Comparison of ENCODE assay signal across 15 cellular contexts in the genomic region with DNA sequence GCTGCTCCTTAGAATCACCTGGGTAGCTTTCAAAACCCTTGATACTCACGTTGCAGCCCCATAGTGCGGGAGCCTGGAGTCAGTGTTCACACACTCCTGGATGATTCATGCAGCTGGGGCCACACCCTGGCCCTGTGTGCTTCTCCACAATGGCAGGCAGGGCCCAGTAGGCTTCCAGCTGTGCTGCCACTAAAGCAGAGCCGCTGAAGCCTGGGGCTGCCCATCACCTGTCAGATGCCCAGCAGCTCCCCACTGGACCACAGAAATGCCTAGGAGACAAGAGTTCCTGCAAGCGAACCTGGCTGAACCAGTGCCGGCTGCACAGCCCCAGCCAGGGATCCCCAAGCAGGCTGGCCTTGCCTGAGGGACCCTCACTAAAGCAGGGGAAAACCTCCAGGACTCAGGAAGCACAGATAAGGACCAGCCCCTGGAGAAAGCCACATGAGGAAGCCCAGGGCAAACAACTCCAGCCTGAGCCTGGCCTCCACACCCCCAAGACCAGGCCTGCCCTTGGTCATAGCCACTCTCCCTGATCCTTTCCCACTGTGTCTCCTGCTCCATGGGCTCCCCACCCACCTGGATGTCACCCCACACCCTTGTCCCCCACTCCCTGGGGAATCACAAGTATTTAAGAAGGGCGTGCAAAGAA.
DNase-seq lines count a peak whose midpoint lies in the region; ATAC-seq and TF ChIP-seq lines count a peak whose summit lies in the region.
"Had no signal": no experiment of that assay in that cellular context is flagged by ENCODE, and none has a peak within 500 bp of the region (broad histone marks: within the 10 kb centered on the region; RNA-seq: fewer than 3 reads in every experiment).

No MANE protein-coding gene starts in this region.

- no peak for ATAC-seq in psoas muscle
- ATAC-seq: activated naive CD4-positive, alpha-beta T cell treated with anti-CD3 and anti-CD28 coated beads, Interleukin-2, amount 50 U/mL, for 72 hours had no signal

- H3K36me3 ChIP-seq in psoas muscle (ENCODE audit: insufficient read depth in 1 of 2, low read depth in 1 of 2), result no peaks in the 10 kb centered on the region
- H3K36me3 ChIP-seq: cardiac muscle cell had no signal

- H3K4me1 ChIP-seq in psoas muscle, result no peaks in the 10 kb centered on the region
- H3K4me1 ChIP-seq: testis had no signal

- no peaks in the 10 kb centered on the region for H3K4me1 Mint-ChIP-seq in osteocyte (ENCODE audit: unreplicated experiment)
- H3K4me1 Mint-ChIP-seq: memory B cell had no signal

- no peak overlapping the region for H3K27ac ChIP-seq in psoas muscle
- H3K27ac ChIP-seq: cardiac muscle cell, testis had no signal

- intact Hi-C loops in psoas muscle (cut with DNase I), result no loop called here

- H3K27me3 ChIP-seq in psoas muscle (ENCODE audit: insufficient read depth in 3 of 3, low read length in 2 of 3), result peaks cover 0 to 7% (median 6%) of the 10 kb centered on the region in 3 donors
- H3K27me3 ChIP-seq: cardiac muscle cell, testis had no signal

- no peak overlapping the region for H3K4me3 Mint-ChIP-seq in osteocyte (ENCODE audit: unreplicated experiment)
- H3K4me3 Mint-ChIP-seq: memory B cell had no signal

- no peaks in the 10 kb centered on the region for H3K36me3 Mint-ChIP-seq in osteocyte (ENCODE audit: unreplicated experiment)
- H3K36me3 Mint-ChIP-seq: activated naive CD4-positive, alpha-beta T cell treated with anti-CD3 and anti-CD28 coated beads, Interleukin-2, amount 50 U/mL, for 72 hours; memory B cell had no signal

- 52 to 63% (median 59%) methylated on average over 6 of the region's 6 CpGs for WGBS in psoas muscle, 3 donors

- peak; percentile 58 to 81 (median 70) for DNase-seq in NCI-H1417 (lab: John Stamatoyannopoulos, UW)
- DNase-seq in NCI-H1417 treated with DMSO at 0.1 percent for 48 hours (lab: John Stamatoyannopoulos, UW), result no peak
- DNase-seq in HT1080 (ENCODE audit: low read depth), result peak; percentile 63
- peak; percentile 91 for DNase-seq in SW480 (ENCODE audit: low spot score)
- DNase-seq in osteocyte (ENCODE audit: extremely low spot score, unreplicated experiment), result peak; percentile 79
- DNase-seq in globus pallidus (ENCODE audit: low spot score), result no peak
- no peak for DNase-seq in psoas muscle
- no peak for DNase-seq in UCSD-AML1 (lab: John Stamatoyannopoulos, UW; ENCODE audit: unreplicated experiment)
- DNase-seq: Kasumi-1, NCI-H524, occipital lobe, testis had no signal

- H3K27me3 Mint-ChIP-seq in osteocyte (ENCODE audit: unreplicated experiment), result peaks cover 3% of the 10 kb centered on the region

- H3K9me3 ChIP-seq in psoas muscle, result no peaks in the 10 kb centered on the region
- H3K9me3 ChIP-seq: testis had no signal

- no peak overlapping the region for H3K4me3 ChIP-seq in psoas muscle
- H3K4me3 ChIP-seq: cardiac muscle cell, testis had no signal

- no peak overlapping the region for H3K27ac Mint-ChIP-seq in osteocyte (ENCODE audit: unreplicated experiment)
- H3K27ac Mint-ChIP-seq: activated naive CD4-positive, alpha-beta T cell treated with anti-CD3 and anti-CD28 coated beads, Interleukin-2, amount 50 U/mL, for 72 hours; memory B cell had no signal

- TF ChIP-seq CTCF in osteocyte (IDR thresholded peaks at IDR 0.05) (no peak), psoas muscle (IDR thresholded peaks at IDR 0.05) (no peak)

- H3K9me3 Mint-ChIP-seq in osteocyte (ENCODE audit: unreplicated experiment), result no peaks in the 10 kb centered on the region

Comparison
In these comparisons a context has a peak if more than half of its experiments do, and no peak if none do; other contexts are left out.
1. DNase-seq: peak in NCI-H1417 (3 of 3), HT1080 (single experiment), SW480 (single experiment) and osteocyte (single experiment); none in NCI-H1417 treated with DMSO at 0.1 percent for 48 hours (single experiment), globus pallidus (single experiment), psoas muscle (0 of 2) and UCSD-AML1 (single experiment).